In the genomic region with DNA sequence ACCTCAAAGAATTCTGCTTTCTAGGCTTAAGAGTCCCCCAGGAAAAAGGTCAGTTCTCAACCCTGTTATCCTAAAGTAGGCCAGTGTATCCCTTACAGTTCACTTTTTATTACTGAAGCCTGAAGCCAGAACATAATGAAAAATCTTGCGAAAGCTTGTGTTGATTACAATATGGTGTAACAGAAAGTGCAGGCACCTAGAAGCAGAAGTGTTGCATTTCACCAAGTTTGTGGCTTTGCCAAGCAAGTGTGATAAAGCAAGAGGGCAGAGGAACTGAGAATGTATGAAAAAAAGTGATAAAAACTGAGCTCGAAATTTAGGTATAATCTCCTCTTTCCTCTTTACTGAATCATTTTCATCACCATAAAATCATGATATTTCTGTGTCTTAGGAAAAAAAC, we compare ENCODE assay signal across 9 cellular contexts. TPM values are rescaled to one million over a fixed set of nuclear protein-coding genes. Genes with fewer than 3 reads are reported as not detected.
DNase-seq lines count a peak whose midpoint lies in the region; ATAC-seq and TF ChIP-seq lines count a peak whose summit lies in the region.
"Had no signal": no experiment of that assay in that cellular context is flagged by ENCODE, and none has a peak within 500 bp of the region (broad histone marks: within the 10 kb centered on the region; RNA-seq: fewer than 3 reads in every experiment).

No MANE protein-coding gene starts in this region.

- peak overlapping the region; percentile 50 for H3K4me3 ChIP-seq in NB4 (ENCODE audit: low read depth, low read length)
- H3K4me3 ChIP-seq in neuronal stem cell (ENCODE audit: low read length in 2 of 2): no peak overlapping the region

- peaks cover 5% of the 10 kb centered on the region for H3K79me1 ChIP-seq in H9 (ENCODE audit: insufficient read depth, low read depth, low read length, poor library complexity, severe bottlenecking)
- H3K79me1 ChIP-seq in neuronal stem cell (ENCODE audit: low read depth, low read length): no peaks in the 10 kb centered on the region

- H3K27ac Mint-ChIP-seq in H9: peak overlapping the region in 2 of 3 experiments; percentile 27 to 28; a peak in 2 of 7 replicates
- peak overlapping the region; percentile 43 for H3K27ac Mint-ChIP-seq in memory B cell

- no peak overlapping the region for H4K5ac ChIP-seq in H9 (ENCODE audit: insufficient read length, low read depth, low read length)

- no peak overlapping the region for H3K9ac ChIP-seq in H9 (ENCODE audit: extremely low read depth, insufficient read length, low read length)
- no peak overlapping the region for H3K9ac ChIP-seq in neuronal stem cell (ENCODE audit: low read depth, low read length, poor library complexity)

- H3K27ac ChIP-seq in H9 (ENCODE audit: insufficient read length, low read depth, low read length) (no peak overlapping the region), neuronal stem cell (replicated peaks; ENCODE audit: low read length) (no peak overlapping the region)

- H2BK12ac ChIP-seq in H9 (ENCODE audit: insufficient read length, low read depth, low read length) (no peak overlapping the region), neuronal stem cell (ENCODE audit: low read length) (no peak overlapping the region)

- H3K27me3 Mint-ChIP-seq in H9 (ENCODE audit: low read depth) (no peaks in the 10 kb centered on the region), memory B cell (no peaks in the 10 kb centered on the region)

- peaks cover 11% of the 10 kb centered on the region in 2 experiments for H3K4me1 Mint-ChIP-seq in H9
- H3K4me1 Mint-ChIP-seq in memory B cell: peaks cover 25% of the 10 kb centered on the region

- H3K9me3 ChIP-seq in H9 (ENCODE audit: control insufficient read depth, low read depth, low read length) (no peaks in the 10 kb centered on the region), neuronal stem cell (replicated peaks in 1 of 2; ENCODE audit: control insufficient read depth in 2 of 2, insufficient read depth in 1 of 2, low read depth in 1 of 2, low read length in 2 of 2) (no peaks in the 10 kb centered on the region)

- no peak overlapping the region for H4K8ac ChIP-seq in H9 (replicated peaks; ENCODE audit: insufficient read length, low read depth, low read length)
- no peak overlapping the region for H4K8ac ChIP-seq in neuronal stem cell (ENCODE audit: low read depth, low read length)

- H3K14ac ChIP-seq in H9 (ENCODE audit: insufficient read depth, low read length) (no peak overlapping the region), neuronal stem cell (ENCODE audit: low read length) (no peak overlapping the region)

- TF ChIP-seq CTCF in H9 (conservative IDR thresholded peaks at IDR 0.05) (no peak), NB4 (IDR thresholded peaks at IDR 0.05; ENCODE audit: low read depth, low read length) (no peak)

- H2AK5ac ChIP-seq in H9 (ENCODE audit: insufficient read length, low read length) (no peak overlapping the region), neuronal stem cell (ENCODE audit: low read depth, low read length) (no peak overlapping the region)

- peak; percentile 66 for ATAC-seq in GM18517 (IDR thresholded peaks at IDR 0.05; ENCODE audit: unreplicated experiment)
- peak; percentile 91 for ATAC-seq in memory B cell (ENCODE audit: low read depth)

- H3K36me3 ChIP-seq in neuronal stem cell (replicated peaks in 1 of 2; ENCODE audit: control insufficient read depth in 2 of 2, insufficient read depth in 2 of 2, low read length in 2 of 2): peaks cover 0 to 15% of the 10 kb centered on the region in 2 donors

- H3K23ac ChIP-seq in H9 (ENCODE audit: insufficient read length, low read depth, low read length): no peak overlapping the region
- H3K23ac ChIP-seq in neuronal stem cell (ENCODE audit: low read depth, low read length, poor library complexity): no peak overlapping the region

- H3K4ac ChIP-seq in H9 (ENCODE audit: low read depth, low read length) (no peak overlapping the region), neuronal stem cell (ENCODE audit: low read length) (no peak overlapping the region)

- no peaks in the 10 kb centered on the region for H4K20me1 ChIP-seq in H9 (ENCODE audit: control insufficient read depth, insufficient read depth, insufficient read length)

- H4K91ac ChIP-seq in H9 (ENCODE audit: insufficient read length, low read depth, low read length) (no peak overlapping the region), neuronal stem cell (ENCODE audit: low read depth, low read length, poor library complexity) (no peak overlapping the region)

- H2BK120ac ChIP-seq in H9 (ENCODE audit: low read depth, low read length, poor library complexity, severe bottlenecking) (no peak overlapping the region), neuronal stem cell (ENCODE audit: low read depth, low read length) (no peak overlapping the region)

- H3K4me2 ChIP-seq in H9 (ENCODE audit: insufficient read depth, insufficient read length, low read length) (no peak overlapping the region), neuronal stem cell (ENCODE audit: insufficient read depth, low read length, poor library complexity, severe bottlenecking) (no peak overlapping the region)

- DNase-seq in H9 (no peak), NB4 (ENCODE audit: low read depth) (peak; percentile 89), memory B cell (ENCODE audit: low spot score in 2 of 2) (peak in 1 of 2 donors; percentile 5), neuronal stem cell (ENCODE audit: low spot score) (no peak), amniotic stem cell (lab: John Stamatoyannopoulos, UW) (no peak)
- no peak for DNase-seq in activated CD4-positive, alpha-beta T cell treated with anti-CD3 and anti-CD28 coated beads for 1 hour
- no peak for DNase-seq in activated CD8-positive, alpha-beta memory T cell treated with anti-CD3 and anti-CD28 coated beads, Interleukin-2, amount 50 U/mL, for 4 hours
- DNase-seq: NCI-H1694 treated with DMSO at 0.1 percent for 48 hours had no signal

- H3K56ac ChIP-seq in H9 (ENCODE audit: insufficient read length, low read depth, low read length): no peak overlapping the region

- no peak overlapping the region for H2BK20ac ChIP-seq in H9 (ENCODE audit: low read depth, low read length, poor library complexity, severe bottlenecking)

- H3K27me3 ChIP-seq in H9 (ENCODE audit: insufficient read depth, low read length) (no peaks in the 10 kb centered on the region), neuronal stem cell (ENCODE audit: control insufficient read depth in 3 of 3, insufficient read depth in 3 of 3, low read depth in 1 of 3, low read length in 3 of 3) (no peaks in the 10 kb centered on the region)

- TF ChIP-seq POLR2A in NB4 (IDR thresholded peaks at IDR 0.05; ENCODE audit: extremely low read depth, insufficient read length): no peak

- no peaks in the 10 kb centered on the region; the same call in 1 of the 2 replicates for H3K79me2 ChIP-seq in H9 (ENCODE audit: insufficient read depth, low read length)

- H3K4me1 ChIP-seq in H9 (ENCODE audit: insufficient read depth, low read length) (no peaks in the 10 kb centered on the region), neuronal stem cell (ENCODE audit: control insufficient read depth in 2 of 2, insufficient read depth in 1 of 2, low read depth in 1 of 2, low read length in 2 of 2) (no peaks in the 10 kb centered on the region)

- no peaks in the 10 kb centered on the region for H3K23me2 ChIP-seq in H9 (ENCODE audit: insufficient read length, low read depth, low read length, poor library complexity, severe bottlenecking)

- H3K9me3 Mint-ChIP-seq in H9 (peaks cover 0 to 7% of the 10 kb centered on the region in 2 experiments; a peak in 3 of 5 replicates), memory B cell (no peaks in the 10 kb centered on the region)

- H3K36me3 Mint-ChIP-seq in H9 (ENCODE audit: insufficient read depth in 1 of 3, low read depth in 3 of 3) (peaks cover 2 to 14% (median 9%) of the 10 kb centered on the region in 3 experiments; a peak in 5 of 7 replicates), memory B cell (peaks cover 2% of the 10 kb centered on the region)

- H2BK15ac ChIP-seq in H9 (ENCODE audit: low read depth, low read length) (no peak overlapping the region), neuronal stem cell (ENCODE audit: low read length) (no peak overlapping the region)

- H3K18ac ChIP-seq in H9 (ENCODE audit: insufficient read length, low read depth, low read length): no peak overlapping the region
- H3K18ac ChIP-seq in neuronal stem cell (ENCODE audit: low read length): no peak overlapping the region

- H3T11ph ChIP-seq in H9 (ENCODE audit: low read length): no peak overlapping the region

- H2BK5ac ChIP-seq in H9 (ENCODE audit: insufficient read length, low read length) (no peak overlapping the region), neuronal stem cell (ENCODE audit: low read length) (no peak overlapping the region)

- no CpG with 5 or more reads among the region's 2 CpGs for WGBS in H9 (ENCODE audit: extremely low coverage, insufficient read length, low lambda C conversion rate)
- WGBS in neuronal stem cell (ENCODE audit: extremely low coverage in 2 of 2, insufficient read length in 2 of 2, insufficient replicate concordance in 1 of 2), 2 donors: no CpG with 5 or more reads among the region's 2 CpGs

- H2AFZ ChIP-seq in H9 (ENCODE audit: low read length) (no peak overlapping the region), neuronal stem cell (ENCODE audit: low read length) (no peak overlapping the region)

- H3K4me3 Mint-ChIP-seq in H9: no peak overlapping the region
- H3K4me3 Mint-ChIP-seq in memory B cell: peak overlapping the region; percentile 45

RNA-seq across cellular contexts. Expression of a gene that starts 26.2 kb away (rescaled TPM):
- total RNA-seq in H9 (2021): 53.1 and 53.3 TPM in 2 replicates
- 33.7 TPM for polyA plus RNA-seq in neuronal stem cell (2013, experiment 1 of 2)
- 34.7 TPM for polyA plus RNA-seq in neuronal stem cell (2013, experiment 2 of 2)
